In the genomic region with DNA sequence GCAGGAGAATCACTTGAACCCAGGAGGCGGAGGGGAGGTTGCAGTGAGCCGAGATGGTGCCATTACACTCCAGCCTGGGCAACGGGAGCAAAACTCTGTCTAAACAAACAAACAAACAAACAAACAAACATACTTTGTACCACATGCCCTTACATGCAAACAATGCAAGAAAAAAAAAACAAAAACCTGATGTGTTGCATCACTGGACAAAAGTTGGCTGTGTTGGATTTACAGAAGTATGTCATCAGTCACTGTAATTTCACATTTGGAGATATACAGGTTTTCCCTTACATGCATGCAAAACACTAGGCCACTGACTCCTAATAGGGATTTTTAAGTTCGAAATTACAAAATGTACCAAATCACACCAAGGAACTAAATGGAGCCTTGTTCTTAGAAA, we compare ENCODE assay signal across 20 cellular contexts.
"Had no signal": no experiment of that assay in that cellular context is flagged by ENCODE, and none has a peak within 500 bp of the region (broad histone marks: within the 10 kb centered on the region; RNA-seq: fewer than 3 reads in every experiment).

No MANE protein-coding gene starts in this region.

- H3K27ac Mint-ChIP-seq: activated B cell treated with CpG ODN at 0.5 μM for 24 hours; activated CD4-positive, alpha-beta memory T cell treated with anti-CD3 and anti-CD28 coated beads, Interleukin-2, amount 10 ng/mL, durations not matched to agents 7 days and 5 days; activated CD8-positive, alpha-beta memory T cell treated with anti-CD3 and anti-CD28 coated beads, Interleukin-2, amount 10 ng/mL, durations not matched to agents 7 days and 5 days; memory B cell; T-cell had no signal

- H3K36me3 Mint-ChIP-seq: immature natural killer cell, naive B cell had no signal

- H3K4me3 Mint-ChIP-seq: activated B cell treated with CpG ODN at 0.5 μM for 24 hours; activated CD4-positive, alpha-beta memory T cell treated with anti-CD3 and anti-CD28 coated beads, Interleukin-2, amount 10 ng/mL, durations not matched to agents 7 days and 5 days; activated CD8-positive, alpha-beta memory T cell treated with anti-CD3 and anti-CD28 coated beads, Interleukin-2, amount 10 ng/mL, durations not matched to agents 7 days and 5 days; immature natural killer cell; memory B cell; T-cell had no signal

- H3K4me3 ChIP-seq: ascending aorta, mucosa of descending colon, ovary, psoas muscle, smooth muscle cell, thyroid gland had no signal

- H3K27ac ChIP-seq: ascending aorta, epithelial cell of prostate, ovary, psoas muscle, thyroid gland had no signal

- H3K36me3 ChIP-seq: ascending aorta, ovary, thyroid gland had no signal

- DNase-seq: activated B cell treated with CpG ODN at 0.5 μM for 24 hours; activated CD4-positive, alpha-beta memory T cell treated with anti-CD3 and anti-CD28 coated beads, Interleukin-2, amount 10 ng/mL, durations not matched to agents 7 days and 5 days; activated CD4-positive, alpha-beta T cell treated with anti-CD3 and anti-CD28 coated beads for 4 hours; activated CD8-positive, alpha-beta memory T cell treated with anti-CD3 and anti-CD28 coated beads, Interleukin-2, amount 10 ng/mL, durations not matched to agents 7 days and 5 days; activated naive CD4-positive, alpha-beta T cell; immature natural killer cell; left ventricle myocardium superior; mucosa of descending colon; naive B cell; ovary; psoas muscle; right cardiac atrium; stimulated activated CD4-positive, alpha-beta T cell treated with anti-CD3 and anti-CD28 coated beads, Interleukin-4, amount 100 ng/mL, for 1 hour; T-cell; T-helper 9 cell; thyroid gland had no signal

- ATAC-seq: activated CD8-positive, alpha-beta memory T cell treated with anti-CD3 and anti-CD28 coated beads, Interleukin-2, amount 10 ng/mL, durations not matched to agents 7 days and 5 days; left ventricle myocardium superior; mucosa of descending colon; right cardiac atrium; T-cell had no signal

- H3K9me3 ChIP-seq: ascending aorta, mucosa of descending colon, ovary, psoas muscle, thyroid gland had no signal

- H3K27me3 Mint-ChIP-seq: activated B cell treated with CpG ODN at 0.5 μM for 24 hours; activated CD4-positive, alpha-beta memory T cell treated with anti-CD3 and anti-CD28 coated beads, Interleukin-2, amount 10 ng/mL, durations not matched to agents 7 days and 5 days; activated CD8-positive, alpha-beta memory T cell treated with anti-CD3 and anti-CD28 coated beads, Interleukin-2, amount 10 ng/mL, durations not matched to agents 7 days and 5 days; memory B cell; naive B cell; T-cell had no signal

- H3K27me3 ChIP-seq: ascending aorta, ovary, thyroid gland had no signal
